Comparison of ENCODE assay signal across 2 cellular contexts in the genomic region with DNA sequence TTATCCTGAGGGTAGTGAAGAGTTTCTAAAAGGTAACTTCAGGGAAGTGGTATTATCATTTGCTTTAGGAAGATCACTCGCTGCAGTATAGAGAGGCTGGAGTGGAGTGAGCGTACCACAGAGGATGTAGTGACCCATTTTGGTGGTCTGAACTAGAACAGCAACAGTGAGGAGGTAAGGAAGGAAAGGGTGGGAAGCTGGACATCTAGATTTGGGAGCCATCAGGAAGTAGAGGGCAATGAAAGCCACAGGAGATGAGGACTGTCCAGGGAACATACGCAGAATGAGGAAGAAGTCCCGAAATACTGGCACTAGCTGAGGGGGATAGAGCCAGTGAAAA.
TF ChIP-seq lines count a peak whose summit lies in the region.

No MANE protein-coding gene starts in this region.

TF ChIP-seq in HEK293T, 16 proteins besides CTCF, POLR2A, EP300 and RAD21:
- TF ChIP-seq ELF4 (IDR thresholded peaks at IDR 0.05) (0 out of 2 replicates have a peak, but pooled peaks have one; percentile 14), FOXA1 (IDR thresholded peaks at IDR 0.05) (no peak), TARDBP (IDR thresholded peaks at IDR 0.05) (no peak), FOXK2 (IDR thresholded peaks at IDR 0.05) (no peak)

TF ChIP-seq in GM12878, 131 proteins besides CTCF, POLR2A, EP300 and RAD21:
- TF ChIP-seq FOXM1 (IDR thresholded peaks at IDR 0.05; ENCODE audit: low read depth, low read length) (0 out of 2 replicates have a peak, but pooled peaks have one; percentile 13), NFYA (IDR thresholded peaks at IDR 0.05; ENCODE audit: borderline replicate concordance, low read depth, low read length) (no peak), CBX5 (IDR thresholded peaks at IDR 0.05; ENCODE audit: low read depth) (no peak), SREBF1 (IDR thresholded peaks at IDR 0.05; ENCODE audit: low read length) (no peak), NRF1 (conservative IDR thresholded peaks at IDR 0.05; ENCODE audit: low read depth, low read length) (no peak), POLR2AphosphoS5 (IDR thresholded peaks at IDR 0.05; ENCODE audit: low read length) (0 out of 2 replicates have a peak, but pooled peaks have one; percentile 28), CBFB (IDR thresholded peaks at IDR 0.05; ENCODE audit: low read depth) (0 out of 2 replicates have a peak, but pooled peaks have one; percentile 2), HDAC2 (IDR thresholded peaks at IDR 0.05) (no peak)
- TF ChIP-seq, protein P1, sequence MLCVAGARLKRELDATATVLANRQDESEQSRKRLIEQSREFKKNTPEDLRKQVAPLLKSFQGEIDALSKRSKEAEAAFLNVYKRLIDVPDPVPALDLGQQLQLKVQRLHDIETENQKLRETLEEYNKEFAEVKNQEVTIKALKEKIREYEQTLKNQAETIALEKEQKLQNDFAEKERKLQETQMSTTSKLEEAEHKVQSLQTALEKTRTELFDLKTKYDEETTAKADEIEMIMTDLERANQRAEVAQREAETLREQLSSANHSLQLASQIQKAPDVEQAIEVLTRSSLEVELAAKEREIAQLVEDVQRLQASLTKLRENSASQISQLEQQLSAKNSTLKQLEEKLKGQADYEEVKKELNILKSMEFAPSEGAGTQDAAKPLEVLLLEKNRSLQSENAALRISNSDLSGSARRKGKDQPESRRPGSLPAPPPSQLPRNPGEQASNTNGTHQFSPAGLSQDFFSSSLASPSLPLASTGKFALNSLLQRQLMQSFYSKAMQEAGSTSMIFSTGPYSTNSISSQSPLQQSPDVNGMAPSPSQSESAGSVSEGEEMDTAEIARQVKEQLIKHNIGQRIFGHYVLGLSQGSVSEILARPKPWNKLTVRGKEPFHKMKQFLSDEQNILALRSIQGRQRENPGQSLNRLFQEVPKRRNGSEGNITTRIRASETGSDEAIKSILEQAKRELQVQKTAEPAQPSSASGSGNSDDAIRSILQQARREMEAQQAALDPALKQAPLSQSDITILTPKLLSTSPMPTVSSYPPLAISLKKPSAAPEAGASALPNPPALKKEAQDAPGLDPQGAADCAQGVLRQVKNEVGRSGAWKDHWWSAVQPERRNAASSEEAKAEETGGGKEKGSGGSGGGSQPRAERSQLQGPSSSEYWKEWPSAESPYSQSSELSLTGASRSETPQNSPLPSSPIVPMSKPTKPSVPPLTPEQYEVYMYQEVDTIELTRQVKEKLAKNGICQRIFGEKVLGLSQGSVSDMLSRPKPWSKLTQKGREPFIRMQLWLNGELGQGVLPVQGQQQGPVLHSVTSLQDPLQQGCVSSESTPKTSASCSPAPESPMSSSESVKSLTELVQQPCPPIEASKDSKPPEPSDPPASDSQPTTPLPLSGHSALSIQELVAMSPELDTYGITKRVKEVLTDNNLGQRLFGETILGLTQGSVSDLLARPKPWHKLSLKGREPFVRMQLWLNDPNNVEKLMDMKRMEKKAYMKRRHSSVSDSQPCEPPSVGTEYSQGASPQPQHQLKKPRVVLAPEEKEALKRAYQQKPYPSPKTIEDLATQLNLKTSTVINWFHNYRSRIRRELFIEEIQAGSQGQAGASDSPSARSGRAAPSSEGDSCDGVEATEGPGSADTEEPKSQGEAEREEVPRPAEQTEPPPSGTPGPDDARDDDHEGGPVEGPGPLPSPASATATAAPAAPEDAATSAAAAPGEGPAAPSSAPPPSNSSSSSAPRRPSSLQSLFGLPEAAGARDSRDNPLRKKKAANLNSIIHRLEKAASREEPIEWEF (IDR thresholded peaks at IDR 0.05; ENCODE audit: insufficient replicate concordance, low read depth, low read length) = no peak
- TF ChIP-seq, protein P2, sequence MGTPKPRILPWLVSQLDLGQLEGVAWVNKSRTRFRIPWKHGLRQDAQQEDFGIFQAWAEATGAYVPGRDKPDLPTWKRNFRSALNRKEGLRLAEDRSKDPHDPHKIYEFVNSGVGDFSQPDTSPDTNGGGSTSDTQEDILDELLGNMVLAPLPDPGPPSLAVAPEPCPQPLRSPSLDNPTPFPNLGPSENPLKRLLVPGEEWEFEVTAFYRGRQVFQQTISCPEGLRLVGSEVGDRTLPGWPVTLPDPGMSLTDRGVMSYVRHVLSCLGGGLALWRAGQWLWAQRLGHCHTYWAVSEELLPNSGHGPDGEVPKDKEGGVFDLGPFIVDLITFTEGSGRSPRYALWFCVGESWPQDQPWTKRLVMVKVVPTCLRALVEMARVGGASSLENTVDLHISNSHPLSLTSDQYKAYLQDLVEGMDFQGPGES (IDR thresholded peaks at IDR 0.05) = no peak
TF ChIP-seq in GM12878: peak in this region for 3.
